ENCODE assay signal across 8 cellular contexts in genomic region chr11:64340671-64341335, GRCh38. TPM values are rescaled to one million over a fixed set of nuclear protein-coding genes. Genes with fewer than 3 reads are reported as not detected.
DNase-seq lines count a peak whose midpoint lies in the region; ATAC-seq and TF ChIP-seq lines count a peak whose summit lies in the region.

No MANE protein-coding gene starts in this region.

- H3K23ac ChIP-seq in trophoblast cell (ENCODE audit: low read length) = no peak overlapping the region

- no peak overlapping the region for H2BK5ac ChIP-seq in trophoblast cell (ENCODE audit: low read depth, low read length, poor library complexity)

- no peak overlapping the region for H4K12ac ChIP-seq in trophoblast cell (ENCODE audit: low read depth, low read length)

- peaks cover 7% of the 10 kb centered on the region for H3K36me3 ChIP-seq in CD8-positive, alpha-beta T cell (ENCODE audit: insufficient read depth, low read length)
- H3K36me3 ChIP-seq in trophoblast cell (ENCODE audit: control insufficient read depth in 1 of 2, insufficient read depth in 2 of 2, low read length in 2 of 2) = no peaks in the 10 kb centered on the region

- no peak overlapping the region for H3K14ac ChIP-seq in trophoblast cell (ENCODE audit: low read length)

- H3K9ac ChIP-seq in trophoblast cell (ENCODE audit: low read length) = no peak overlapping the region

- H3K9me3 ChIP-seq in CD8-positive, alpha-beta T cell (ENCODE audit: low read length) = no peaks in the 10 kb centered on the region
- H3K9me3 ChIP-seq in trophoblast cell (ENCODE audit: insufficient read depth, low read depth, low read length) = peaks cover 3% of the 10 kb centered on the region

- POLR2A ChIA-PET in CD8-positive, alpha-beta T cell (lab: Charles Lee) = interaction anchor here (0.7 to 1.9 kb wide), 3 partner anchors 23 to 135 kb away, joined by 3 to 24 read pairs (median 9); partner anchors contain the start of genes ESRRA, PRDX5 and TRMT112
- POLR2A ChIA-PET in WTC11 (lab: Charles Lee) = interaction anchor here (0.9 to 2.2 kb wide), 7 partner anchors 12 to 438 kb away, joined by 3 to 11 read pairs (median 5); partner anchors contain the start of genes PRDX5, SF1 and TRMT112

- H3K4me1 ChIP-seq in CD8-positive, alpha-beta T cell (ENCODE audit: insufficient read depth, low read length) = peaks cover 34% of the 10 kb centered on the region
- peaks cover 6% of the 10 kb centered on the region in 2 experiments for H3K4me1 ChIP-seq in trophoblast cell (ENCODE audit: control insufficient read depth in 1 of 2, insufficient read depth in 2 of 2, low read length in 2 of 2)

- no peak overlapping the region for H3K4ac ChIP-seq in trophoblast cell (ENCODE audit: low read depth, low read length)

- peaks cover 2% of the 10 kb centered on the region for H3K79me2 ChIP-seq in trophoblast cell (ENCODE audit: control insufficient read depth, insufficient read depth, low read length, poor library complexity)

- H2AK5ac ChIP-seq in trophoblast cell (ENCODE audit: low read length) = no peak overlapping the region

- H4K91ac ChIP-seq in trophoblast cell (ENCODE audit: low read depth, low read length) = no peak overlapping the region

- H3K4me3 Mint-ChIP-seq in CD8-positive, alpha-beta T cell = peak overlapping the region; percentile 84
- H3K4me3 Mint-ChIP-seq in WTC11 = peak overlapping the region; percentile 69

- H3K9me3 Mint-ChIP-seq in CD8-positive, alpha-beta T cell = no peaks in the 10 kb centered on the region
- no peaks in the 10 kb centered on the region for H3K9me3 Mint-ChIP-seq in WTC11

- peak overlapping the region; percentile 27 for H3K18ac ChIP-seq in trophoblast cell (ENCODE audit: low read length)

- peak overlapping the region; percentile 47 for H3K4me2 ChIP-seq in trophoblast cell (ENCODE audit: low read length)

- peaks cover 42% of the 10 kb centered on the region for H3K36me3 Mint-ChIP-seq in CD8-positive, alpha-beta T cell
- no peaks in the 10 kb centered on the region for H3K36me3 Mint-ChIP-seq in WTC11

- intact Hi-C loops in CD8-positive, alpha-beta T cell (cut with DNase I, micrococcal nuclease) = loop anchor here (1.0 kb wide), 4 partner anchors 18 to 36 kb away; partner anchors contain the start of genes ESRRA (in 1 of the 2), PRDX5 (in 1 of the 2), RPS6KA4 (in 1 of the 2) and TRMT112 (in 1 of the 2)

- TF ChIP-seq CTCF in CD8-positive, alpha-beta T cell (IDR thresholded peaks at IDR 0.05) = no peak
- TF ChIP-seq CTCF in WTC11 (IDR thresholded peaks at IDR 0.05) (no peak), coronary artery (IDR thresholded peaks at IDR 0.05) (no peak)

- no peaks in the 10 kb centered on the region for H3K27me3 Mint-ChIP-seq in CD8-positive, alpha-beta T cell (ENCODE audit: low read depth)
- H3K27me3 Mint-ChIP-seq in WTC11 (ENCODE audit: low read depth) = peaks cover 30% of the 10 kb centered on the region

- peak; percentile 59 for ATAC-seq in CD8-positive, alpha-beta T cell
- ATAC-seq in HG02852 (IDR thresholded peaks at IDR 0.05; ENCODE audit: unreplicated experiment) (peak; percentile 47), WTC11 (peak; percentile 68), GM18502 (IDR thresholded peaks at IDR 0.05; ENCODE audit: poor library complexity, unreplicated experiment) (no peak), GM19452 (IDR thresholded peaks at IDR 0.05; ENCODE audit: unreplicated experiment) (no peak)

- peak overlapping the region; percentile 52 for H2AFZ ChIP-seq in trophoblast cell (ENCODE audit: insufficient read depth, low read length, poor library complexity)

- DNase-seq in CD8-positive, alpha-beta T cell = peak; percentile 56 to 84 (median 72)
- DNase-seq in WTC11 (ENCODE audit: low spot score) (peak; percentile 94), coronary artery (ENCODE audit: low spot score) (peak; percentile 71), trophoblast cell (no peak), RKO (ENCODE audit: low spot score) (no peak)

- H4K8ac ChIP-seq in trophoblast cell (ENCODE audit: low read depth, low read length) = peak overlapping the region; percentile 75

- H2BK120ac ChIP-seq in trophoblast cell (ENCODE audit: insufficient read depth, low read length, poor library complexity) = no peak overlapping the region

- no peak overlapping the region for H2BK12ac ChIP-seq in trophoblast cell (ENCODE audit: low read length)

- no peaks in the 10 kb centered on the region for H3K27me3 ChIP-seq in CD8-positive, alpha-beta T cell (ENCODE audit: insufficient read depth, low read length)
- no peaks in the 10 kb centered on the region for H3K27me3 ChIP-seq in trophoblast cell (ENCODE audit: insufficient read depth, low read length)

- peaks cover 6% of the 10 kb centered on the region for H3K79me1 ChIP-seq in trophoblast cell (ENCODE audit: low read length)

- H3K27ac Mint-ChIP-seq in CD8-positive, alpha-beta T cell = peak overlapping the region; percentile 94
- H3K27ac Mint-ChIP-seq in WTC11 = no peak overlapping the region; the same call in none of the 2 replicates

- peak overlapping the region; percentile 77 for H3K27ac ChIP-seq in CD8-positive, alpha-beta T cell (ENCODE audit: low read depth, low read length)
- H3K27ac ChIP-seq in coronary artery = no peak overlapping the region
- H3K27ac ChIP-seq in trophoblast cell (ENCODE audit: low read depth, low read length) = no peak overlapping the region

- CTCF ChIA-PET in CD8-positive, alpha-beta T cell (lab: Charles Lee) = interaction anchor here (0.9 to 1.9 kb wide), 7 partner anchors 9 to 109 kb away, joined by 3 to 6 read pairs (median 3); partner anchors contain the start of gene PRDX5
- CTCF ChIA-PET in WTC11 (lab: Charles Lee) = interaction anchor here (0.7 to 13.9 kb wide), 35 partner anchors 9 to 462 kb away, joined by 3 to 437 read pairs (median 7); partner anchors contain the start of genes CATSPERZ, MAP4K2, PLCB3 and PRDX5

- peaks cover 43% of the 10 kb centered on the region for H3K4me1 Mint-ChIP-seq in CD8-positive, alpha-beta T cell (ENCODE audit: low read depth)
- peaks cover 20% of the 10 kb centered on the region for H3K4me1 Mint-ChIP-seq in WTC11

- WGBS in trophoblast cell (ENCODE audit: extremely low coverage, insufficient coverage, insufficient read length) = no CpG with 5 or more reads among the region's 33 CpGs

- H3K4me3 ChIP-seq in CD8-positive, alpha-beta T cell (ENCODE audit: low read depth, low read length) = peak overlapping the region; percentile 79
- H3K4me3 ChIP-seq in coronary artery (peak overlapping the region; percentile 59), trophoblast cell (ENCODE audit: low read depth, low read length) (no peak overlapping the region)

TF ChIP-seq in WTC11, 78 proteins besides CTCF, POLR2A, EP300 and RAD21:
- TF ChIP-seq SP1 (CRISPR knock-in tag; conservative IDR thresholded peaks at IDR 0.05) (0 out of 2 replicates have a peak, but pooled peaks have one; percentile 30), ZNF232 (CRISPR knock-in tag; IDR thresholded peaks at IDR 0.05) (0 out of 2 replicates have a peak, but pooled peaks have one; percentile 43), ETV6 (CRISPR knock-in tag; IDR thresholded peaks at IDR 0.05) (no peak)

RNA-seq across cellular contexts. Expression of gene CCDC88B, which starts 0.8 kb away (rescaled TPM):
- 100 to 1,000 TPM; 111 to 117 TPM for total RNA-seq in CD8-positive, alpha-beta T cell
- total RNA-seq in WTC11 (2021) = 17.0 to 22.0 TPM (median 19.9 TPM) in 3 replicates
- polyA plus RNA-seq in trophoblast cell (2013) = 1.8 and 2.0 TPM in 2 replicates

RNA-seq across cellular contexts. Expression of gene RPS6KA4, which starts 18.2 kb away (rescaled TPM):
- total RNA-seq in CD8-positive, alpha-beta T cell = 10 to 100 TPM in 1 of 2 experiments, 1 to 10 TPM in 1; 8.6 to 10.1 TPM
- total RNA-seq in WTC11 (2021) = 16.8 to 18.3 TPM (median 18.3 TPM) in 3 replicates
- polyA plus RNA-seq in trophoblast cell (2013) = 23.3 and 25.4 TPM in 2 replicates

RNA-seq across cellular contexts. Expression of gene PRDX5, which starts 22.9 kb away (rescaled TPM):
- total RNA-seq in CD8-positive, alpha-beta T cell = 10 to 100 TPM; 39.9 to 41.0 TPM
- total RNA-seq in WTC11 (2021) = 255 to 293 TPM (median 282 TPM) in 3 replicates
- polyA plus RNA-seq in trophoblast cell (2013) = 161 and 166 TPM in 2 replicates

RNA-seq across cellular contexts. Expression of gene TRMT112, which starts 23.4 kb away (rescaled TPM):
- total RNA-seq in CD8-positive, alpha-beta T cell = 10 to 100 TPM; 98.1 to 98.2 TPM
- total RNA-seq in WTC11 (2021) = 285 to 321 TPM (median 314 TPM) in 3 replicates
- 311 and 320 TPM in 2 replicates for polyA plus RNA-seq in trophoblast cell (2013)

RNA-seq across cellular contexts. Expression of gene ESRRA, which starts 35.5 kb away (rescaled TPM):
- 10 to 100 TPM; 13.4 to 14.6 TPM for total RNA-seq in CD8-positive, alpha-beta T cell
- 56.3 to 81.9 TPM (median 59.1 TPM) in 3 replicates for total RNA-seq in WTC11 (2021)
- 20.9 and 21.0 TPM in 2 replicates for polyA plus RNA-seq in trophoblast cell (2013)

Comparison
In these comparisons a context has a peak if more than half of its experiments do, and no peak if none do; other contexts are left out.
1. ATAC-seq: peak in CD8-positive, alpha-beta T cell (single experiment), HG02852 (single experiment) and WTC11 (single experiment); none in GM18502 (single experiment) and GM19452 (single experiment).
2. DNase-seq: peak in CD8-positive, alpha-beta T cell (7 of 7), WTC11 (single experiment) and coronary artery (single experiment); none in trophoblast cell (0 of 2) and RKO (single experiment).